ENCODE assay signal across 31 cellular contexts in genomic region chr10:31942892-31943291, GRCh38. TPM values are rescaled to one million over a fixed set of nuclear protein-coding genes. Genes with fewer than 3 reads are reported as not detected.
DNase-seq lines count a peak whose midpoint lies in the region; ATAC-seq, FAIRE-seq and TF ChIP-seq lines count a peak whose summit lies in the region.
"Had no signal": no experiment of that assay in that cellular context is flagged by ENCODE, and none has a peak within 500 bp of the region (broad histone marks: within the 10 kb centered on the region; RNA-seq: fewer than 3 reads in every experiment).

No MANE protein-coding gene starts in this region.

- peaks cover 32% of the 10 kb centered on the region for H3K4me1 ChIP-seq in endocrine pancreas (ENCODE audit: control insufficient read depth, insufficient read depth, low read length)

- H3K4me3 Mint-ChIP-seq in mesothelial cell of epicardium = no peak overlapping the region
- H3K4me3 Mint-ChIP-seq in activated CD8-positive, alpha-beta T cell treated with anti-CD3 and anti-CD28 coated beads, Interleukin-2, amount 10 ng/mL, durations not matched to agents 7 days and 5 days = no peak overlapping the region
- H3K4me3 Mint-ChIP-seq: CD4-positive, alpha-beta T cell; HFFc6; T-helper 2 cell treated with Interferon-gamma antibody and Interleukin-4, amounts not matched to agents 5 μg/mL and 100 μg/mL, for 36 hours had no signal

- no peaks in the 10 kb centered on the region for H3K9me3 ChIP-seq in endocrine pancreas (ENCODE audit: control insufficient read depth, low read length)
- H3K9me3 ChIP-seq: psoas muscle, thoracic aorta had no signal

- POLR2A ChIA-PET in activated CD8-positive, alpha-beta T cell treated with anti-CD3 and anti-CD28 coated beads, Interleukin-2, amount 10 ng/mL, durations not matched to agents 7 days and 5 days (lab: Charles Lee) = no interaction called here

- no peaks in the 10 kb centered on the region for H3K36me3 ChIP-seq in endocrine pancreas (ENCODE audit: control insufficient read depth, insufficient read depth, low read length)
- H3K36me3 ChIP-seq: brain microvascular endothelial cell, thoracic aorta had no signal

- DNase-seq in LoVo (ENCODE audit: low spot score) = peak; percentile 70
- DNase-seq in mesothelial cell of epicardium (ENCODE audit: low spot score in 2 of 2, unreplicated experiment in 2 of 2) = no peak
- no peak for DNase-seq in pons (ENCODE audit: low spot score)
- DNase-seq in activated CD8-positive, alpha-beta memory T cell treated with anti-CD3 and anti-CD28 coated beads for 24 hours = no peak
- DNase-seq in activated gamma-delta T cell treated with Interleukin-2 at 50 U/mL for 16 hours = no peak
- DNase-seq in activated CD8-positive, alpha-beta T cell treated with anti-CD3 and anti-CD28 coated beads, Interleukin-2, amount 10 ng/mL, durations not matched to agents 7 days and 5 days = no peak
- DNase-seq: 8988T; activated CD4-positive, alpha-beta T cell treated with anti-CD3 and anti-CD28 coated beads for 48 hours; activated naive CD4-positive, alpha-beta T cell; activated T-cell treated with anti-CD3 and anti-CD28 coated beads, Interleukin-2, amount 50 U/mL, for 48 hours; AML-193; brain microvascular endothelial cell; CD4-positive, alpha-beta T cell; DMS 273 treated with DMSO at 0.1 percent for 48 hours; effector CD4-positive, alpha-beta T cell; glutamatergic neuron; GM23248; HFFc6; kidney; mammary epithelial cell; NCI-H1417 treated with DMSO at 0.1 percent for 48 hours; NCI-H2081; NCI-H226; NCI-H748 treated with DMSO at 0.1 percent for 48 hours; psoas muscle; stimulated activated naive CD4-positive, alpha-beta T cell had no signal

- no peak overlapping the region for H3K9ac ChIP-seq in endocrine pancreas (ENCODE audit: control insufficient read depth, insufficient read depth, low read length)
- H3K9ac ChIP-seq: GM23248 had no signal

- no peaks in the 10 kb centered on the region for H3K9me3 Mint-ChIP-seq in mesothelial cell of epicardium
- no peaks in the 10 kb centered on the region for H3K9me3 Mint-ChIP-seq in activated CD8-positive, alpha-beta T cell treated with anti-CD3 and anti-CD28 coated beads, Interleukin-2, amount 10 ng/mL, durations not matched to agents 7 days and 5 days (ENCODE audit: insufficient read depth)
- H3K9me3 Mint-ChIP-seq: CD4-positive, alpha-beta T cell; HFFc6; T-helper 2 cell treated with Interferon-gamma antibody and Interleukin-4, amounts not matched to agents 5 μg/mL and 100 μg/mL, for 36 hours had no signal

- CTCF ChIA-PET in activated CD8-positive, alpha-beta T cell treated with anti-CD3 and anti-CD28 coated beads, Interleukin-2, amount 10 ng/mL, durations not matched to agents 7 days and 5 days (lab: Charles Lee) = no interaction called here

- H3K4me3 ChIP-seq in endocrine pancreas (ENCODE audit: control insufficient read depth, insufficient read depth, low read length) = peak overlapping the region; percentile 47
- H3K4me3 ChIP-seq: GM23248, psoas muscle, thoracic aorta had no signal

- no peak for ATAC-seq in activated CD8-positive, alpha-beta T cell treated with anti-CD3 and anti-CD28 coated beads, Interleukin-2, amount 10 ng/mL, durations not matched to agents 7 days and 5 days
- ATAC-seq: psoas muscle had no signal

- FAIRE-seq in A204.1 (lab: Jason Lieb, UNC) = peak; percentile 93
- FAIRE-seq: GM12892, kidney had no signal

- no peaks in the 10 kb centered on the region for H3K36me3 Mint-ChIP-seq in mesothelial cell of epicardium
- no peaks in the 10 kb centered on the region for H3K36me3 Mint-ChIP-seq in activated CD8-positive, alpha-beta T cell treated with anti-CD3 and anti-CD28 coated beads, Interleukin-2, amount 10 ng/mL, durations not matched to agents 7 days and 5 days (ENCODE audit: low read depth)

- H3K27me3 Mint-ChIP-seq in mesothelial cell of epicardium (ENCODE audit: low read depth) = no peaks in the 10 kb centered on the region
- H3K27me3 Mint-ChIP-seq in activated CD8-positive, alpha-beta T cell treated with anti-CD3 and anti-CD28 coated beads, Interleukin-2, amount 10 ng/mL, durations not matched to agents 7 days and 5 days (ENCODE audit: low read depth) = no peaks in the 10 kb centered on the region
- H3K27me3 Mint-ChIP-seq: CD4-positive, alpha-beta T cell had no signal

- no peak for TF ChIP-seq CTCF in mesothelial cell of epicardium (IDR thresholded peaks at IDR 0.05; ENCODE audit: unreplicated experiment)

- H3K27me3 ChIP-seq in endocrine pancreas (ENCODE audit: control insufficient read depth, insufficient read depth, low read length) = no peaks in the 10 kb centered on the region
- H3K27me3 ChIP-seq: brain microvascular endothelial cell had no signal

- peak overlapping the region; percentile 89 for H3K27ac Mint-ChIP-seq in mesothelial cell of epicardium
- H3K27ac Mint-ChIP-seq in activated CD8-positive, alpha-beta T cell treated with anti-CD3 and anti-CD28 coated beads, Interleukin-2, amount 10 ng/mL, durations not matched to agents 7 days and 5 days = no peak overlapping the region
- H3K27ac Mint-ChIP-seq: CD4-positive, alpha-beta T cell; T-helper 2 cell treated with Interferon-gamma antibody and Interleukin-4, amounts not matched to agents 5 μg/mL and 100 μg/mL, for 36 hours had no signal

- peaks cover 54% of the 10 kb centered on the region for H3K4me1 Mint-ChIP-seq in mesothelial cell of epicardium
- H3K4me1 Mint-ChIP-seq in activated CD8-positive, alpha-beta T cell treated with anti-CD3 and anti-CD28 coated beads, Interleukin-2, amount 10 ng/mL, durations not matched to agents 7 days and 5 days (ENCODE audit: low read depth) = peaks cover 13% of the 10 kb centered on the region

RNA-seq across cellular contexts. Expression of gene ARHGAP12, which starts 14.3 kb away (rescaled TPM):
- total RNA-seq in mesothelial cell of epicardium = 35.1 to 37.0 TPM (median 35.3 TPM) in 3 replicates
- 1 to 10 TPM; 4.9 to 5.5 TPM for total RNA-seq in activated CD8-positive, alpha-beta T cell treated with anti-CD3 and anti-CD28 coated beads, Interleukin-2, amount 10 ng/mL, durations not matched to agents 7 days and 5 days
